In the genomic region with DNA sequence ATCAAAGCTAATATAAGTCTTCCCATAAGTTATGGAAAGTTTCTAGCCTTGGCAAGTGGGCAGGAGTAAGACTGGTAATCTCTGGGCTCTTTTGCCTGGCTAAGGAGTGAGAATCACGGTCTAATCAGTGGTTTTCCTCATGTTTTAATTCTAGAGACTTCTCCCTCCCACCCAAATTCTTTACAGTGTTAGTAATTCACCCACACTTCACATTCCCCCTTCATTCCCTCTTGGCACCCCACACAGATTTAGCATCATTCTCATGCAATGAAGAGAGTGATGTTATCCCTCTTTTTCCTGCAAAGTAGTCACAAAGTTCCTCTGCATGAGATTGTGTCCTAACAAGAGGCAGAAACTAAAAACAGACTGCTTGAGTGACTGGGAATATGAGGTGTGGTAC, we compare ENCODE assay signal across 1 cellular context.
TF ChIP-seq lines count a peak whose summit lies in the region.

No MANE protein-coding gene starts in this region.

TF ChIP-seq in GM23338, 12 proteins besides CTCF, POLR2A, EP300 and RAD21 (continued from another document):
- TF ChIP-seq, protein P1, sequence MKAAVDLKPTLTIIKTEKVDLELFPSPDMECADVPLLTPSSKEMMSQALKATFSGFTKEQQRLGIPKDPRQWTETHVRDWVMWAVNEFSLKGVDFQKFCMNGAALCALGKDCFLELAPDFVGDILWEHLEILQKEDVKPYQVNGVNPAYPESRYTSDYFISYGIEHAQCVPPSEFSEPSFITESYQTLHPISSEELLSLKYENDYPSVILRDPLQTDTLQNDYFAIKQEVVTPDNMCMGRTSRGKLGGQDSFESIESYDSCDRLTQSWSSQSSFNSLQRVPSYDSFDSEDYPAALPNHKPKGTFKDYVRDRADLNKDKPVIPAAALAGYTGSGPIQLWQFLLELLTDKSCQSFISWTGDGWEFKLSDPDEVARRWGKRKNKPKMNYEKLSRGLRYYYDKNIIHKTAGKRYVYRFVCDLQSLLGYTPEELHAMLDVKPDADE (IDR thresholded peaks at IDR 0.05) = no peak
- no peak for TF ChIP-seq NANOG (IDR thresholded peaks at IDR 0.05; ENCODE audit: borderline replicate concordance)
- TF ChIP-seq, protein P2, sequence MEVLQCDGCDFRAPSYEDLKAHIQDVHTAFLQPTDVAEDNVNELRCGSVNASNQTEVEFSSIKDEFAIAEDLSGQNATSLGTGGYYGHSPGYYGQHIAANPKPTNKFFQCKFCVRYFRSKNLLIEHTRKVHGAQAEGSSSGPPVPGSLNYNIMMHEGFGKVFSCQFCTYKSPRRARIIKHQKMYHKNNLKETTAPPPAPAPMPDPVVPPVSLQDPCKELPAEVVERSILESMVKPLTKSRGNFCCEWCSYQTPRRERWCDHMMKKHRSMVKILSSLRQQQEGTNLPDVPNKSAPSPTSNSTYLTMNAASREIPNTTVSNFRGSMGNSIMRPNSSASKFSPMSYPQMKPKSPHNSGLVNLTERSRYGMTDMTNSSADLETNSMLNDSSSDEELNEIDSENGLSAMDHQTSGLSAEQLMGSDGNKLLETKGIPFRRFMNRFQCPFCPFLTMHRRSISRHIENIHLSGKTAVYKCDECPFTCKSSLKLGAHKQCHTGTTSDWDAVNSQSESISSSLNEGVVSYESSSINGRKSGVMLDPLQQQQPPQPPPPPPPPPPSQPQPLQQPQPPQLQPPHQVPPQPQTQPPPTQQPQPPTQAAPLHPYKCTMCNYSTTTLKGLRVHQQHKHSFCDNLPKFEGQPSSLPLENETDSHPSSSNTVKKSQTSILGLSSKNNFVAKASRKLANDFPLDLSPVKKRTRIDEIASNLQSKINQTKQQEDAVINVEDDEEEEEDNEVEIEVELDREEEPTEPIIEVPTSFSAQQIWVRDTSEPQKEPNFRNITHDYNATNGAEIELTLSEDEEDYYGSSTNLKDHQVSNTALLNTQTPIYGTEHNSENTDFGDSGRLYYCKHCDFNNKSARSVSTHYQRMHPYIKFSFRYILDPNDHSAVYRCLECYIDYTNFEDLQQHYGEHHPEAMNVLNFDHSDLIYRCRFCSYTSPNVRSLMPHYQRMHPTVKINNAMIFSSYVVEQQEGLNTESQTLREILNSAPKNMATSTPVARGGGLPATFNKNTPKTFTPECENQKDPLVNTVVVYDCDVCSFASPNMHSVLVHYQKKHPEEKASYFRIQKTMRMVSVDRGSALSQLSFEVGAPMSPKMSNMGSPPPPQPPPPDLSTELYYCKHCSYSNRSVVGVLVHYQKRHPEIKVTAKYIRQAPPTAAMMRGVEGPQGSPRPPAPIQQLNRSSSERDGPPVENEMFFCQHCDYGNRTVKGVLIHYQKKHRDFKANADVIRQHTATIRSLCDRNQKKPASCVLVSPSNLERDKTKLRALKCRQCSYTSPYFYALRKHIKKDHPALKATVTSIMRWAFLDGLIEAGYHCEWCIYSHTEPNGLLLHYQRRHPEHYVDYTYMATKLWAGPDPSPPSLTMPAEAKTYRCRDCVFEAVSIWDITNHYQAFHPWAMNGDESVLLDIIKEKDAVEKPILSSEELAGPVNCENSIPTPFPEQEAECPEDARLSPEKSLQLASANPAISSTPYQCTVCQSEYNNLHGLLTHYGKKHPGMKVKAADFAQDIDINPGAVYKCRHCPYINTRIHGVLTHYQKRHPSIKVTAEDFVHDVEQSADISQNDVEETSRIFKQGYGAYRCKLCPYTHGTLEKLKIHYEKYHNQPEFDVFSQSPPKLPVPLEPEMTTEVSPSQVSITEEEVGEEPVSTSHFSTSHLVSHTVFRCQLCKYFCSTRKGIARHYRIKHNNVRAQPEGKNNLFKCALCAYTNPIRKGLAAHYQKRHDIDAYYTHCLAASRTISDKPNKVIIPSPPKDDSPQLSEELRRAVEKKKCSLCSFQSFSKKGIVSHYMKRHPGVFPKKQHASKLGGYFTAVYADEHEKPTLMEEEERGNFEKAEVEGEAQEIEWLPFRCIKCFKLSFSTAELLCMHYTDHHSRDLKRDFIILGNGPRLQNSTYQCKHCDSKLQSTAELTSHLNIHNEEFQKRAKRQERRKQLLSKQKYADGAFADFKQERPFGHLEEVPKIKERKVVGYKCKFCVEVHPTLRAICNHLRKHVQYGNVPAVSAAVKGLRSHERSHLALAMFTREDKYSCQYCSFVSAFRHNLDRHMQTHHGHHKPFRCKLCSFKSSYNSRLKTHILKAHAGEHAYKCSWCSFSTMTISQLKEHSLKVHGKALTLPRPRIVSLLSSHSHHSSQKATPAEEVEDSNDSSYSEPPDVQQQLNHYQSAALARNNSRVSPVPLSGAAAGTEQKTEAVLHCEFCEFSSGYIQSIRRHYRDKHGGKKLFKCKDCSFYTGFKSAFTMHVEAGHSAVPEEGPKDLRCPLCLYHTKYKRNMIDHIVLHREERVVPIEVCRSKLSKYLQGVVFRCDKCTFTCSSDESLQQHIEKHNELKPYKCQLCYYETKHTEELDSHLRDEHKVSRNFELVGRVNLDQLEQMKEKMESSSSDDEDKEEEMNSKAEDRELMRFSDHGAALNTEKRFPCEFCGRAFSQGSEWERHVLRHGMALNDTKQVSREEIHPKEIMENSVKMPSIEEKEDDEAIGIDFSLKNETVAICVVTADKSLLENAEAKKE (CRISPR knock-in tag; IDR thresholded peaks at IDR 0.05) = no peak
- TF ChIP-seq CREB1 (CRISPR knock-in tag; IDR thresholded peaks at IDR 0.05; ENCODE audit: low read depth) = no peak
- TF ChIP-seq, protein P3, sequence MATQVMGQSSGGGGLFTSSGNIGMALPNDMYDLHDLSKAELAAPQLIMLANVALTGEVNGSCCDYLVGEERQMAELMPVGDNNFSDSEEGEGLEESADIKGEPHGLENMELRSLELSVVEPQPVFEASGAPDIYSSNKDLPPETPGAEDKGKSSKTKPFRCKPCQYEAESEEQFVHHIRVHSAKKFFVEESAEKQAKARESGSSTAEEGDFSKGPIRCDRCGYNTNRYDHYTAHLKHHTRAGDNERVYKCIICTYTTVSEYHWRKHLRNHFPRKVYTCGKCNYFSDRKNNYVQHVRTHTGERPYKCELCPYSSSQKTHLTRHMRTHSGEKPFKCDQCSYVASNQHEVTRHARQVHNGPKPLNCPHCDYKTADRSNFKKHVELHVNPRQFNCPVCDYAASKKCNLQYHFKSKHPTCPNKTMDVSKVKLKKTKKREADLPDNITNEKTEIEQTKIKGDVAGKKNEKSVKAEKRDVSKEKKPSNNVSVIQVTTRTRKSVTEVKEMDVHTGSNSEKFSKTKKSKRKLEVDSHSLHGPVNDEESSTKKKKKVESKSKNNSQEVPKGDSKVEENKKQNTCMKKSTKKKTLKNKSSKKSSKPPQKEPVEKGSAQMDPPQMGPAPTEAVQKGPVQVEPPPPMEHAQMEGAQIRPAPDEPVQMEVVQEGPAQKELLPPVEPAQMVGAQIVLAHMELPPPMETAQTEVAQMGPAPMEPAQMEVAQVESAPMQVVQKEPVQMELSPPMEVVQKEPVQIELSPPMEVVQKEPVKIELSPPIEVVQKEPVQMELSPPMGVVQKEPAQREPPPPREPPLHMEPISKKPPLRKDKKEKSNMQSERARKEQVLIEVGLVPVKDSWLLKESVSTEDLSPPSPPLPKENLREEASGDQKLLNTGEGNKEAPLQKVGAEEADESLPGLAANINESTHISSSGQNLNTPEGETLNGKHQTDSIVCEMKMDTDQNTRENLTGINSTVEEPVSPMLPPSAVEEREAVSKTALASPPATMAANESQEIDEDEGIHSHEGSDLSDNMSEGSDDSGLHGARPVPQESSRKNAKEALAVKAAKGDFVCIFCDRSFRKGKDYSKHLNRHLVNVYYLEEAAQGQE (IDR thresholded peaks at IDR 0.05; ENCODE audit: unreplicated experiment) = no peak
- no peak for TF ChIP-seq ZNF331 (CRISPR knock-in tag; IDR thresholded peaks at IDR 0.05; ENCODE audit: low read depth)
